ENCODE assay signal across 9 cellular contexts in genomic region chr10:98361131-98361633, GRCh38. TPM values are rescaled to one million over a fixed set of nuclear protein-coding genes. Genes with fewer than 3 reads are reported as not detected.
DNase-seq lines count a peak whose midpoint lies in the region; ATAC-seq, FAIRE-seq and TF ChIP-seq lines count a peak whose summit lies in the region.
"Had no signal": no experiment of that assay in that cellular context is flagged by ENCODE, and none has a peak within 500 bp of the region (broad histone marks: within the 10 kb centered on the region; RNA-seq: fewer than 3 reads in every experiment).

No MANE protein-coding gene starts in this region.

- peaks cover 18% of the 10 kb centered on the region for H3K4me1 ChIP-seq in KMS-11 (ENCODE audit: low read depth, poor library complexity, severe bottlenecking)
- no peaks in the 10 kb centered on the region for H3K4me1 ChIP-seq in small intestine (ENCODE audit: control insufficient read depth in 2 of 2, insufficient read depth in 1 of 2, low read depth in 1 of 2, low read length in 1 of 2)

- FAIRE-seq in small intestine (lab: Jason Lieb, UNC): no peak
- FAIRE-seq: TTC549 had no signal

- peak overlapping the region; percentile 96 for H3K4me2 ChIP-seq in KMS-11

- no peak overlapping the region; the same call in 1 of the 2 replicates for H3K9ac ChIP-seq in KMS-11

- peak; percentile 99 for DNase-seq in GM04503 (ENCODE audit: low read depth)
- DNase-seq in anterior cingulate cortex (lab: John Stamatoyannopoulos, UW): peak in 50 of 58 donors; percentile 14 to 86 (median 58)
- DNase-seq in hepatic stellate cell (ENCODE audit: low spot score): peak; percentile 97
- DNase-seq in small intestine: peak; percentile 2
- no peak for DNase-seq in SIG-M5 (lab: John Stamatoyannopoulos, UW)
- DNase-seq in DMS114 treated with DMSO at 0.1 percent for 48 hours (lab: John Stamatoyannopoulos, UW; ENCODE audit: unreplicated experiment): no peak

- WGBS in small intestine, 3 donors: 41 to 58% (median 57%) methylated on average over 11 of the region's 11 CpGs

- peak; percentile 94 for ATAC-seq in GM21576 (IDR thresholded peaks at IDR 0.05; ENCODE audit: unreplicated experiment)

- no peak for TF ChIP-seq CTCF in KMS-11 (conservative IDR thresholded peaks at IDR 0.05; ENCODE audit: low read depth, low read length)

- H3K36me3 ChIP-seq in KMS-11 (ENCODE audit: insufficient read depth): no peaks in the 10 kb centered on the region
- H3K36me3 ChIP-seq in small intestine (ENCODE audit: control insufficient read depth in 2 of 2, insufficient read depth in 2 of 2, low read length in 2 of 2): no peaks in the 10 kb centered on the region

- H3K27me3 ChIP-seq in KMS-11 (ENCODE audit: insufficient read depth, low read depth) (no peaks in the 10 kb centered on the region), small intestine (ENCODE audit: control insufficient read depth in 2 of 2, insufficient read depth in 2 of 2, low read length in 2 of 2) (no peaks in the 10 kb centered on the region)

- peak overlapping the region; percentile 61; the same call in 1 of the 2 replicates for H2AFZ ChIP-seq in KMS-11 (ENCODE audit: low read depth)

- H3K79me2 ChIP-seq in KMS-11 (ENCODE audit: insufficient read depth, low read depth): no peaks in the 10 kb centered on the region

- H3K27ac ChIP-seq in KMS-11: peak overlapping the region; percentile 10; the same call in 1 of the 2 replicates
- peak overlapping the region in 1 of 2 donors; percentile 15 for H3K27ac ChIP-seq in small intestine (ENCODE audit: low read depth in 1 of 2, low read length in 1 of 2)

- H3K4me3 ChIP-seq in KMS-11 (IDR thresholded peaks at IDR 0.05; ENCODE audit: insufficient read depth, low read depth, low read length) (no peak overlapping the region), small intestine (ENCODE audit: low read depth in 1 of 2, low read length in 2 of 2) (no peak overlapping the region)

- H3K9me3 ChIP-seq in small intestine (ENCODE audit: control insufficient read depth, low read depth): no peaks in the 10 kb centered on the region

- H4K20me1 ChIP-seq in KMS-11 (ENCODE audit: insufficient read depth): no peaks in the 10 kb centered on the region

RNA-seq across cellular contexts. Expression of gene PYROXD2, which starts 53.8 kb away (rescaled TPM):
- polyA plus RNA-seq in small intestine: 1 to 10 TPM; 2.7 to 7.2 (median 4.6) TPM

Comparison
In these comparisons a context has a peak if more than half of its experiments do, and no peak if none do; other contexts are left out.
1. DNase-seq: peak in GM04503 (single experiment), anterior cingulate cortex (50 of 58), hepatic stellate cell (single experiment) and small intestine (single experiment); none in SIG-M5 (single experiment) and DMS114 treated with DMSO at 0.1 percent for 48 hours (single experiment).